8 cellular contexts compared by ENCODE assay signal in the genomic region with DNA sequence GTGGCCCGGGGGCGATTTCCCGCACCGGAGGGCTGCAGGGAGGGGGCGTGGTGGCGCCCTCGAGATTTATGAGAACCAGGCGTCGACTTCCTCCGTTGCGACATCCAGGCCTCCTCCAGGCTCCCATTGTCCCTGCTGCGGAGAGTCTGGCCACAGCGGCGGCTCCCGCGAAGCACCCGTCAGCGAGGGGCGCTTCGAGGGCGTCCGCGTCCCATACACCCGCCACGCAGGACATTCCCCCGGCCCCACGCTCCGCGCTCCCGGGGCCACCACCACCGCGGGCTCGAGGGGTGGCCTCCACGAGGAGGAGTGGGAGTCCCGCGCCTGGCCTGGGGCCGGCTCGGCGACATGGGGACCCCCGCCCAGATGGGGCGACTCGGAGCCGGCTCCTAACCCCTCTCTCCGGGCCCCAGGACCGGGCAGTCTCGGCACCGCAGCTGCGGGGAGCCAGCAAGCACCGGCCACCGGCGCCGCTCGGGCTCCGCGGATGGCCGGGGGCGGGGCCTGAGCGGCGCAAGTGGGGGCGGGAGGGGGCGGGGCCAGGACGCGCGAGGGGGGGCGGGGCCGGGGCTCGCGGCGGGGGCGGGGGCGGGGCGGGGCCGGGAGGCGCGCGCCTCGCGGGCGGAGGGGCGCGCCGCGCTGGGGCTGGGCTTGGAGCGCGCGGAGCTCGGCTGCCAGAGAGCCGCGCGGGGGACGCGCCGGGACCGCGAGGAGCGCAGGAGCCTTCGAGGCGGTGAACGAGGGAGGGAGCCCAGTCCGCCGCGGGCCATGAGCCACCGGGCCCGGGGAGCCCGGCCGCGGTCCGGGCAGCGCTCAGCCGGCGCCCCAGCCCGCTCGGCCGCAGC. TPM values are rescaled to one million over a fixed set of nuclear protein-coding genes. Genes with fewer than 3 reads are reported as not detected.
DNase-seq lines count a peak whose midpoint lies in the region; ATAC-seq and TF ChIP-seq lines count a peak whose summit lies in the region.

A gene (plus strand): TSS at position 632 of the 845 bp plus-strand sequence. CDS start 13,683 bp downstream, outside the sequence.

- H3K27ac Mint-ChIP-seq in MCF 10A (ENCODE audit: low read depth, unreplicated experiment), result peak within 1 kb of the TSS; percentile 31

- no peak within 1 kb of the TSS for H2AFZ ChIP-seq in Karpas-422 (ENCODE audit: low read length)

- H3K36me3 Mint-ChIP-seq in MCF 10A (ENCODE audit: insufficient read depth, unreplicated experiment), result no peaks in the 10 kb centered on the region

- peak; percentile 68 to 85 for TF ChIP-seq POLR2A in gastrocnemius medialis (IDR thresholded peaks at IDR 0.05)

- H3K4me3 Mint-ChIP-seq in MCF 10A (ENCODE audit: unreplicated experiment), result peak within 1 kb of the TSS; percentile 68

- POLR2A ChIA-PET in MCF 10A (lab: Yijun Ruan, JAX), result interaction anchor here (1.3 to 1.8 kb wide), 2 partner anchors 10 to 13 kb away, joined by 3 to 7 read pairs; no protein-coding TSS in a partner anchor

- peaks cover 9% of the 10 kb centered on the region for H3K4me1 Mint-ChIP-seq in MCF 10A (ENCODE audit: insufficient read depth, unreplicated experiment)

- H3K27me3 ChIP-seq in Karpas-422 (ENCODE audit: low read length), result no peaks in the 10 kb centered on the region
- peaks cover 27% of the 10 kb centered on the region; the same call in 1 of the 2 replicates for H3K27me3 ChIP-seq in iPS-20b (ENCODE audit: insufficient read depth, low read length)
- H3K27me3 ChIP-seq in gastrocnemius medialis, result no peaks in the 10 kb centered on the region

- H3K4me1 ChIP-seq in Karpas-422 (ENCODE audit: low read length) (peaks cover 68% of the 10 kb centered on the region), iPS-20b (ENCODE audit: insufficient read depth, low read length) (no peaks in the 10 kb centered on the region), gastrocnemius medialis (peaks cover 27 to 30% of the 10 kb centered on the region in 2 donors)

- BruUV-seq in MCF 10A (replicated peaks; lab: Mats Ljungman, UMichigan), result no TSS peak

- CTCF ChIA-PET in MCF 10A (lab: Yijun Ruan, JAX), result interaction anchor here (1.7 kb wide), 1 partner anchor 105 kb away, joined by 5 read pairs; no protein-coding TSS in a partner anchor

- H3K9me3 ChIP-seq in Karpas-422 (ENCODE audit: low read length) (no peaks in the 10 kb centered on the region), iPS-20b (ENCODE audit: insufficient read depth, low read depth, low read length) (no peaks in the 10 kb centered on the region), gastrocnemius medialis (no peaks in the 10 kb centered on the region)

- intact Hi-C loops in MCF 10A (cut with micrococcal nuclease) (no loop called here), gastrocnemius medialis (cut with DNase I; ENCODE audit: low total_unique reads) (loop anchor here (1.0 to 2.0 kb wide), 2 partner anchors 20 to 77 kb away; no protein-coding TSS in a partner anchor)

- TF ChIP-seq CTCF in GM13976 (IDR thresholded peaks at IDR 0.05; ENCODE audit: borderline replicate concordance, control extremely low read depth, extremely low read depth, insufficient read depth, missing control alignments) (no peak), MCF 10A (IDR thresholded peaks at IDR 0.05; ENCODE audit: unreplicated experiment) (no peak), gastrocnemius medialis (IDR thresholded peaks at IDR 0.05 in 4 of 5, conservative IDR thresholded peaks at IDR 0.05 in 1 of 5) (peak in 1 of 5 experiments; percentile 18)

- H3K79me2 ChIP-seq in Karpas-422 (ENCODE audit: low read length), result peaks cover 18% of the 10 kb centered on the region

- peak within 1 kb of the TSS; percentile 99 for H3K9ac ChIP-seq in Karpas-422 (ENCODE audit: low read length)
- peak within 1 kb of the TSS; percentile 88; the same call in 1 of the 2 replicates for H3K9ac ChIP-seq in iPS-20b (ENCODE audit: low read depth, low read length)

- ATAC-seq in gastrocnemius medialis, result peak; percentile 64 to 73

- no peaks in the 10 kb centered on the region for H3K36me3 ChIP-seq in Karpas-422 (ENCODE audit: insufficient read depth, low read length)
- H3K36me3 ChIP-seq in iPS-20b (ENCODE audit: insufficient read depth, low read depth, low read length), result no peaks in the 10 kb centered on the region
- no peaks in the 10 kb centered on the region for H3K36me3 ChIP-seq in gastrocnemius medialis

- peaks cover 5% of the 10 kb centered on the region; the same call in 1 of the 2 replicates for H4K20me1 ChIP-seq in Karpas-422 (ENCODE audit: insufficient read depth, low read depth, low read length)

- H3K27ac ChIP-seq in Karpas-422 (ENCODE audit: low read length), result peak within 1 kb of the TSS; percentile 100
- no peak within 1 kb of the TSS for H3K27ac ChIP-seq in iPS-20b (ENCODE audit: low read length)
- H3K27ac ChIP-seq in gastrocnemius medialis, result peak within 1 kb of the TSS; percentile 83 to 94 (median 90)

- no peaks in the 10 kb centered on the region for H3K9me3 Mint-ChIP-seq in MCF 10A (ENCODE audit: unreplicated experiment)

- in situ Hi-C loops in ACHN (cut with HindIII; ENCODE audit: low pct_ligation_motif_present, low pct_unique_long_range_greater_than_20kb, low sequenced_read_pairs) (no loop called here), GM13976 (cut with MboI; ENCODE audit: low sequenced_read_pairs, unreplicated experiment) (loop anchor here (5.0 kb wide), 1 partner anchor 101 kb away; no protein-coding TSS in a partner anchor), gastrocnemius medialis (cut with MboI; ENCODE audit: low sequenced_read_pairs in 4 of 4) (no loop called here)

- no peaks in the 10 kb centered on the region for H3K9me2 ChIP-seq in Karpas-422 (replicated peaks; ENCODE audit: insufficient read depth, low read length)

- H3K27me3 Mint-ChIP-seq in MCF 10A (ENCODE audit: insufficient read depth, unreplicated experiment), result no peaks in the 10 kb centered on the region

- DNase-seq in ACHN (peak; percentile 77), GM13976 (ENCODE audit: low spot score) (peak; percentile 86), Karpas-422 (peak; percentile 86), SW480 (ENCODE audit: low spot score) (peak; percentile 74), MCF 10A (ENCODE audit: unreplicated experiment) (peak; percentile 74), gastrocnemius medialis (peak; percentile 48 to 71), cerebellar cortex (ENCODE audit: low spot score) (no peak)

- peak within 1 kb of the TSS; percentile 98 for H3K4me2 ChIP-seq in Karpas-422 (ENCODE audit: low read depth, low read length, poor library complexity, severe bottlenecking)

- H3K4me3 ChIP-seq in Karpas-422 (ENCODE audit: low read length), result peak within 1 kb of the TSS; percentile 89
- H3K4me3 ChIP-seq in iPS-20b (ENCODE audit: low read length), result peak within 1 kb of the TSS; percentile 81
- H3K4me3 ChIP-seq in gastrocnemius medialis, result peak within 1 kb of the TSS; percentile 88 to 98 (median 90)

RNA-seq across cellular contexts. Expression of the gene that starts here (rescaled TPM):
- total RNA-seq in Karpas-422 (2014; rRNA removed; shearing (Covaris generic); ENCODE audit: low replicate concordance), result 22.4 and 39.2 TPM in 2 replicates
- 1.4 and 2.4 TPM in 2 replicates for total RNA-seq in MCF 10A (2022)
- 10 to 100 TPM; 32.7 to 62.0 (median 43.5) TPM for total RNA-seq in gastrocnemius medialis
